22 cellular contexts compared by ENCODE assay signal in the genomic region with DNA sequence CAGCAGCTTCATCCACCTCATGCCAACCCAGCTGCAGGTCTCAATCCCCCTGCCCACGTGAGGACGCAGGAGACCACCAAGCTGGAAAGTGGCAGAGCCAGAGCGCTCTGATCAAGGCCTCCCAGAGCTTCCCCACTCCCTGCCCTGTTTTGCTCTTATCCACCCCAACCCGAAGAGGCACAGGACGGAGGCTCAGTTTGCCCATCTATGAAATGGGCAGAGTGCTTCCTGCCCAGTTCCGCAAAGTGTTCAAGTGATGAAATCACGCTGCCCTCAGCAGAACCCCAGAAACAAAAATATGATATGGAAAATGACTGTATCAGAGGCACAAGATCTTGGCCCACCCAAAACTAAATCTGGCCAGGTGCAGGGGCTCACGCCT. TPM values are rescaled to one million over a fixed set of nuclear protein-coding genes. Genes with fewer than 3 reads are reported as not detected.
"Had no signal": no experiment of that assay in that cellular context is flagged by ENCODE, and none has a peak within 500 bp of the region (broad histone marks: within the 10 kb centered on the region; RNA-seq: fewer than 3 reads in every experiment).

No MANE protein-coding gene starts in this region.

- H3K27ac ChIP-seq: gastrocnemius medialis, heart right ventricle, psoas muscle, skin epidermis, testis, upper lobe of left lung had no signal

- DNase-seq: activated CD4-positive, alpha-beta T cell treated with anti-CD3 and anti-CD28 coated beads, Interleukin-2, amount 50 U/mL, for 4 hours; activated gamma-delta T cell treated with Interleukin-2 at 50 U/mL for 16 hours; gastrocnemius medialis; heart right ventricle; immature natural killer cell; left ventricle myocardium superior; psoas muscle; stimulated activated CD4-positive, alpha-beta T cell treated with anti-CD3 and anti-CD28 coated beads, Interleukin-15, amount 100 ng/mL, for 24 hours; stimulated activated CD4-positive, alpha-beta T cell treated with anti-CD3 and anti-CD28 coated beads, Interleukin-2, amount 100 ng/mL, for 48 hours; stimulated activated naive CD8-positive, alpha-beta T cell treated with anti-CD3 and anti-CD28 coated beads, Interleukin-15, amount 100 ng/mL, for 72 hours; T-helper 17 cell; testis; upper lobe of left lung had no signal

- H3K36me3 Mint-ChIP-seq: activated naive CD8-positive, alpha-beta T cell; immature natural killer cell had no signal

- H3K27me3 ChIP-seq: gastrocnemius medialis, testis, upper lobe of left lung had no signal

- H3K4me3 Mint-ChIP-seq: activated naive CD8-positive, alpha-beta T cell; immature natural killer cell; stimulated activated naive CD8-positive, alpha-beta T cell treated with anti-CD3 and anti-CD28 coated beads, Interleukin-15, amount 100 ng/mL, for 72 hours; T-helper 17 cell had no signal

- H3K27ac Mint-ChIP-seq: activated naive CD8-positive, alpha-beta T cell; immature natural killer cell; stimulated activated naive CD8-positive, alpha-beta T cell treated with anti-CD3 and anti-CD28 coated beads, Interleukin-15, amount 100 ng/mL, for 72 hours; T-helper 17 cell had no signal

- FAIRE-seq: colon had no signal

- H3K27me3 Mint-ChIP-seq: activated naive CD8-positive, alpha-beta T cell; stimulated activated naive CD8-positive, alpha-beta T cell treated with anti-CD3 and anti-CD28 coated beads, Interleukin-15, amount 100 ng/mL, for 72 hours had no signal

- H3K4me3 ChIP-seq: gastrocnemius medialis, heart right ventricle, psoas muscle, skin epidermis, testis, upper lobe of left lung had no signal

- ATAC-seq: gastrocnemius medialis; heart right ventricle; left ventricle myocardium superior; psoas muscle; right cardiac atrium; stimulated activated naive CD8-positive, alpha-beta T cell treated with anti-CD3 and anti-CD28 coated beads, Interleukin-15, amount 100 ng/mL, for 72 hours; T-helper 17 cell had no signal

- H3K36me3 ChIP-seq: gastrocnemius medialis had no signal

- H3K9me3 ChIP-seq: gastrocnemius medialis, heart right ventricle, psoas muscle, testis, upper lobe of left lung had no signal

- H3K9me3 Mint-ChIP-seq: immature natural killer cell; stimulated activated naive CD8-positive, alpha-beta T cell treated with anti-CD3 and anti-CD28 coated beads, Interleukin-15, amount 100 ng/mL, for 72 hours had no signal

RNA-seq across cellular contexts. Expression of gene LGALS2, which starts 7.9 kb away (rescaled TPM):
- total RNA-seq: activated CD8-positive, alpha-beta memory T cell treated with anti-CD3 and anti-CD28 coated beads for 36 hours; cardiac septum; esophagus mucosa; gastrocnemius medialis; left ventricle myocardium superior; psoas muscle; testis had no signal
- polyA plus RNA-seq: heart right ventricle, neural cell, right cardiac atrium had no signal

RNA-seq across cellular contexts. Expression of gene CDC42EP1, which starts 11.7 kb away (rescaled TPM):
- total RNA-seq: T-helper 17 cell had no signal

RNA-seq across cellular contexts. Expression of gene CARD10, which starts 52.8 kb away (rescaled TPM):
- total RNA-seq: mononuclear cell had no signal
